ENCODE assay signal across 8 cellular contexts in genomic region chr20:42007251-42007650, GRCh38.
"Had no signal": no experiment of that assay in that cellular context is flagged by ENCODE, and none has a peak within 500 bp of the region (broad histone marks: within the 10 kb centered on the region; RNA-seq: fewer than 3 reads in every experiment).

No MANE protein-coding gene starts in this region.

- H3K4me1 ChIP-seq: HAP-1 had no signal

- H3K4me3 Mint-ChIP-seq: GM23338, HFFc6 had no signal

- H3K4me2 ChIP-seq: GM23338 had no signal

- FAIRE-seq: K562 had no signal

- ATAC-seq: GM23338, HCT116, K562 had no signal

- H3K9me3 ChIP-seq: HAP-1 had no signal

- H3K4me3 ChIP-seq: GM23338, HAP-1, K562 had no signal

- H3K27ac Mint-ChIP-seq: GM23338, HFFc6 had no signal

- DNase-seq: H7, HFFc6, IMR-90 had no signal

- H3K27ac ChIP-seq: HL-60 had no signal

- H3K36me3 ChIP-seq: HAP-1 had no signal

- H3K4me1 Mint-ChIP-seq: GM23338 had no signal
